In the genomic region with DNA sequence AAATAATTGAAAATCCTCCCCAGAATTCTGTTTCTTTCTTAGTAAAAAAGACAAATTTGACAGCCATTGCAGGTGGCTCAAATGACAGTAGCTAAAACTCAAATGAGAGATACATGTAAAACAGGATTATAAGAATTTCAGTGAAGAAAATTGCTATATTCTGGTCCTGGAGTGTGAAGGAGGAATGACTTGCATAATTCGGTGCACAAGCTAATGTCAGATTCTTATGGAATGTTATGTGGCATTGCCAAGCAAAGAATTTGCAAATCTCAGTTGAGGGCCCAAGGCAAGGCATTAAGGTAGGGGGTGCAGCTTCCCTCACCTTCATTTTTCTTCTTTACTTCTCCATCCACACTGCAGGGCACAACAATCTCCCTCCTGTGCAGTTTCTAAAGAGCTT, we compare ENCODE assay signal across 32 cellular contexts. TPM values are rescaled to one million over a fixed set of nuclear protein-coding genes. Genes with fewer than 3 reads are reported as not detected.
"Had no signal": no experiment of that assay in that cellular context is flagged by ENCODE, and none has a peak within 500 bp of the region (broad histone marks: within the 10 kb centered on the region; RNA-seq: fewer than 3 reads in every experiment).

No MANE protein-coding gene starts in this region.

- H3K36me3 Mint-ChIP-seq: naive thymus-derived CD8-positive, alpha-beta T cell; stimulated activated memory B cell treated with anti-CD40 and anti-IgM and Interleukin-4, amounts not matched to agents 10 μg/mL and 1 μg/mL and 100 μg/mL, for 72 hours had no signal

- H3K27ac Mint-ChIP-seq: naive thymus-derived CD8-positive, alpha-beta T cell; natural killer cell treated with Interleukin-12 subunit alpha and Interleukin-12 subunit beta and Interleukin-15 and Interleukin-18, amount 100 ng/mL, for 72 hours; neural progenitor cell; progenitor cell of endocrine pancreas; stimulated activated memory B cell treated with anti-CD40 and anti-IgM and Interleukin-4, amounts not matched to agents 10 μg/mL and 1 μg/mL and 100 μg/mL, for 72 hours; type B pancreatic cell had no signal

- H3K4me3 ChIP-seq: neural progenitor cell, ovary, psoas muscle, skin epidermis, smooth muscle cell, spleen, suprapubic skin, testis, tibial artery, transverse colon, upper lobe of right lung, uterus had no signal

- H3K27ac ChIP-seq: neural progenitor cell, ovary, parathyroid adenoma, psoas muscle, skin epidermis, spleen, suprapubic skin, testis, tibial artery, transverse colon, upper lobe of right lung, uterus had no signal

- H3K27me3 Mint-ChIP-seq: natural killer cell treated with Interleukin-12 subunit alpha and Interleukin-12 subunit beta and Interleukin-15 and Interleukin-18, amount 100 ng/mL, for 72 hours; progenitor cell of endocrine pancreas; stimulated activated memory B cell treated with anti-CD40 and anti-IgM and Interleukin-4, amounts not matched to agents 10 μg/mL and 1 μg/mL and 100 μg/mL, for 72 hours; type B pancreatic cell had no signal

- DNase-seq: naive thymus-derived CD8-positive, alpha-beta T cell; occipital lobe; ovary; posterior cingulate gyrus; psoas muscle; right cardiac atrium; spleen; stimulated activated CD4-positive, alpha-beta T cell treated with anti-CD3 and anti-CD28 coated beads, Interleukin-12 subunit alpha, Interleukin-12 subunit beta, amount 100 ng/mL, for 4 hours; stimulated activated CD4-positive, alpha-beta T cell treated with anti-CD3 and anti-CD28 coated beads, Interleukin-1b, Interleukin-23, amount 100 ng/mL, for 48 hours; stimulated activated CD4-positive, alpha-beta T cell treated with anti-CD3 and anti-CD28 coated beads, Interleukin-4, amount 100 ng/mL, for 1 hour; stimulated activated CD4-positive, alpha-beta T cell treated with anti-CD3 and anti-CD28 coated beads, Interleukin-4, amount 100 ng/mL, for 4 hours; stimulated activated CD8-positive, alpha-beta memory T cell treated with anti-CD3 and anti-CD28 coated beads, Interleukin-4, amount 100 ng/mL, for 48 hours; stimulated activated naive CD4-positive, alpha-beta T cell; stimulated activated naive CD8-positive, alpha-beta T cell treated with anti-CD3 and anti-CD28 coated beads, Interleukin-15, amount 100 ng/mL, for 72 hours; stimulated activated naive CD8-positive, alpha-beta T cell treated with anti-CD3 and anti-CD28 coated beads, Interleukin-15, Interleukin-2, amounts not matched to agents 100 U/mL and 50 U/mL, for 24 hours; substantia nigra; testis; tibial artery; transverse colon; upper lobe of right lung; uterus had no signal

- ATAC-seq: naive thymus-derived CD8-positive, alpha-beta T cell; natural killer cell treated with Interleukin-12 subunit alpha and Interleukin-12 subunit beta and Interleukin-15 and Interleukin-18, amount 100 ng/mL, for 72 hours; psoas muscle; right cardiac atrium; sciatic nerve; stimulated activated memory B cell treated with anti-CD40 and anti-IgM and Interleukin-4, amounts not matched to agents 10 μg/mL and 1 μg/mL and 100 μg/mL, for 72 hours; stimulated activated naive CD8-positive, alpha-beta T cell treated with anti-CD3 and anti-CD28 coated beads, Interleukin-15, amount 100 ng/mL, for 72 hours; stimulated activated naive CD8-positive, alpha-beta T cell treated with anti-CD3 and anti-CD28 coated beads, Interleukin-15, Interleukin-2, amounts not matched to agents 100 U/mL and 50 U/mL, for 24 hours; upper lobe of right lung had no signal

- H2AFZ ChIP-seq: neural progenitor cell, parathyroid adenoma had no signal

- H3K9me3 ChIP-seq: ovary, psoas muscle, spleen, suprapubic skin, testis, tibial artery, transverse colon, upper lobe of right lung, uterus had no signal

- H3K4me2 ChIP-seq: neural progenitor cell, smooth muscle cell had no signal

- H3K4me1 Mint-ChIP-seq: naive thymus-derived CD8-positive, alpha-beta T cell; stimulated activated memory B cell treated with anti-CD40 and anti-IgM and Interleukin-4, amounts not matched to agents 10 μg/mL and 1 μg/mL and 100 μg/mL, for 72 hours; stimulated activated naive CD8-positive, alpha-beta T cell treated with anti-CD3 and anti-CD28 coated beads, Interleukin-15, amount 100 ng/mL, for 72 hours had no signal

- H3K4me1 ChIP-seq: neural progenitor cell, parathyroid adenoma, psoas muscle, spleen, suprapubic skin, testis, transverse colon, upper lobe of right lung had no signal

- H3K9ac ChIP-seq: neural progenitor cell, parathyroid adenoma had no signal

- H3K36me3 ChIP-seq: neural progenitor cell, ovary, spleen, tibial artery, transverse colon, upper lobe of right lung, uterus had no signal

- H3K9me3 Mint-ChIP-seq: naive thymus-derived CD8-positive, alpha-beta T cell; natural killer cell treated with Interleukin-12 subunit alpha and Interleukin-12 subunit beta and Interleukin-15 and Interleukin-18, amount 100 ng/mL, for 72 hours; neural progenitor cell; stimulated activated memory B cell treated with anti-CD40 and anti-IgM and Interleukin-4, amounts not matched to agents 10 μg/mL and 1 μg/mL and 100 μg/mL, for 72 hours; stimulated activated naive CD8-positive, alpha-beta T cell treated with anti-CD3 and anti-CD28 coated beads, Interleukin-15, amount 100 ng/mL, for 72 hours had no signal

- H3K4me3 Mint-ChIP-seq: naive thymus-derived CD8-positive, alpha-beta T cell; natural killer cell treated with Interleukin-12 subunit alpha and Interleukin-12 subunit beta and Interleukin-15 and Interleukin-18, amount 100 ng/mL, for 72 hours; neural progenitor cell; stimulated activated memory B cell treated with anti-CD40 and anti-IgM and Interleukin-4, amounts not matched to agents 10 μg/mL and 1 μg/mL and 100 μg/mL, for 72 hours; stimulated activated naive CD8-positive, alpha-beta T cell treated with anti-CD3 and anti-CD28 coated beads, Interleukin-15, amount 100 ng/mL, for 72 hours; type B pancreatic cell had no signal

- H3K27me3 ChIP-seq: neural progenitor cell, ovary, spleen, suprapubic skin, testis, tibial artery, transverse colon, upper lobe of right lung, uterus had no signal

RNA-seq across cellular contexts. Expression of gene RAB38, which starts 35.4 kb away (rescaled TPM):
- polyA plus RNA-seq: neural cell had no signal
